Comparison of ENCODE assay signal across 8 cellular contexts in the genomic region with DNA sequence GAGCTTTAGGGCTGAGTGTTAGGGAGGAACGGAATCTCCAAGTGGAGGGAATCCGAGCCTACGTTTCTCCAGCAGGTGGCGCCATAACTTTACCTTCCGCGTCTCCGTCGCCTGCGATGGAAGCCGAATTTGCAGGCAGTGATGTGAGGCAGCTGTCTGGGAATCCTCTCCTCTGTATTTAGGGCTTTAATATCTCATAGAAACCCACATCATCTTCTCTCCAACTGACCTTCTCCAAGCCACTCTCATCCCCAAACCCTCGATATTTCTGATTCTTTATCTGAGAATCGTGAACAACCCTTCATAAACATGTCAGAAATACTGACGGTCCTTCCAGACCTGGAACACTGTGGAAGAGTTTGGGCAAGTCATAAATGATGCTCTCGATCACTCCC. TPM values are rescaled to one million over a fixed set of nuclear protein-coding genes. Genes with fewer than 3 reads are reported as not detected.
DNase-seq lines count a peak whose midpoint lies in the region; ATAC-seq, FAIRE-seq and TF ChIP-seq lines count a peak whose summit lies in the region.

No MANE protein-coding gene starts in this region.

- H4K20me1 ChIP-seq in H9 (ENCODE audit: control insufficient read depth, insufficient read depth, insufficient read length), result no peaks in the 10 kb centered on the region
- no peaks in the 10 kb centered on the region for H4K20me1 ChIP-seq in HepG2 (ENCODE audit: insufficient read depth, low read length)

- no peaks in the 10 kb centered on the region for H3K36me3 Mint-ChIP-seq in H9 (ENCODE audit: insufficient read depth in 1 of 3, low read depth in 3 of 3)

- H2BK15ac ChIP-seq in H9 (ENCODE audit: low read depth, low read length), result no peak overlapping the region

- CTCF ChIA-PET in HepG2 (lab: Yijun Ruan, JAX; ENCODE audit: low intra/inter-chr PET ratio, low total read pairs), result interaction anchor here (0.6 to 3.9 kb wide), 3 partner anchors 512 to 518 kb away, joined by 3 to 106 read pairs (median 4); no protein-coding TSS in a partner anchor

- H3K9ac ChIP-seq in H9 (ENCODE audit: extremely low read depth, insufficient read length, low read length), result no peak overlapping the region
- no peak overlapping the region for H3K9ac ChIP-seq in HepG2 (ENCODE audit: insufficient read depth, low read depth, low read length)

- peak; percentile 94 for ATAC-seq in HepG2
- no peak for ATAC-seq in HG02678 (IDR thresholded peaks at IDR 0.05; ENCODE audit: unreplicated experiment)

- TF ChIP-seq RAD21 in HepG2 (CRISPR knock-in tag; IDR thresholded peaks at IDR 0.05), result peak; percentile 94

- no peak overlapping the region for H3K14ac ChIP-seq in H9 (ENCODE audit: insufficient read depth, low read length)

- H4K8ac ChIP-seq in H9 (replicated peaks; ENCODE audit: insufficient read length, low read depth, low read length), result no peak overlapping the region

- no peak for TF ChIP-seq EP300 in HepG2 (IDR thresholded peaks at IDR 0.05; ENCODE audit: low read depth in 2 of 2, low read length in 2 of 2)
- no peak for TF ChIP-seq EP300 in HepG2 (CRISPR knock-in tag; IDR thresholded peaks at IDR 0.05; ENCODE audit: borderline replicate concordance)

- no peak overlapping the region for H3T11ph ChIP-seq in H9 (ENCODE audit: low read length)

- FAIRE-seq in HepG2 (lab: Jason Lieb, UNC), result peak; percentile 88

- H3K79me2 ChIP-seq in H9 (ENCODE audit: insufficient read depth, low read length), result no peaks in the 10 kb centered on the region
- no peaks in the 10 kb centered on the region for H3K79me2 ChIP-seq in HepG2 (ENCODE audit: insufficient read depth, low read length)

- H3K79me1 ChIP-seq in H9 (ENCODE audit: insufficient read depth, low read depth, low read length, poor library complexity, severe bottlenecking), result no peaks in the 10 kb centered on the region

- TF ChIP-seq CTCF in H9 (conservative IDR thresholded peaks at IDR 0.05) (peak; percentile 95), HepG2 (CRISPR knock-in tag; IDR thresholded peaks at IDR 0.05) (peak; percentile 96)

- H3K27me3 ChIP-seq in H9 (ENCODE audit: insufficient read depth, low read length) (no peaks in the 10 kb centered on the region), HepG2 (ENCODE audit: control insufficient read depth in 1 of 2, insufficient read depth in 2 of 2, low read length in 2 of 2) (0 out of 5 replicates have a peak, but pooled peaks cover 1 to 5% of the 10 kb centered on the region in 2 experiments)

- no peak overlapping the region for H3K27ac Mint-ChIP-seq in H9

- no TSS peak for BruUV-seq in HepG2 (replicated peaks; lab: Mats Ljungman, UMichigan)

- H3K23me2 ChIP-seq in H9 (ENCODE audit: insufficient read length, low read depth, low read length, poor library complexity, severe bottlenecking), result no peaks in the 10 kb centered on the region

- H3K4me3 Mint-ChIP-seq in H9, result no peak overlapping the region

- H3K27me3 Mint-ChIP-seq in H9 (ENCODE audit: low read depth), result peaks cover 9% of the 10 kb centered on the region

- intact Hi-C loops in HepG2 (cut with micrococcal nuclease; ENCODE audit: unreplicated experiment), result loop anchor here (1.0 kb wide), 2 partner anchors 513 to 597 kb away; no protein-coding TSS in a partner anchor

- no peak overlapping the region for H2BK120ac ChIP-seq in H9 (ENCODE audit: low read depth, low read length, poor library complexity, severe bottlenecking)

- no peak overlapping the region for H3K4me3 ChIP-seq in HepG2 (replicated peaks in 1 of 3; ENCODE audit: insufficient read depth in 1 of 3, low read depth in 2 of 3, low read length in 3 of 3)

- H3K18ac ChIP-seq in H9 (ENCODE audit: insufficient read length, low read depth, low read length), result no peak overlapping the region

- H2AFZ ChIP-seq in H9 (ENCODE audit: low read length), result no peak overlapping the region
- H2AFZ ChIP-seq in HepG2 (ENCODE audit: low read length), result no peak overlapping the region

- H4K5ac ChIP-seq in H9 (ENCODE audit: insufficient read length, low read depth, low read length), result no peak overlapping the region

- no peak overlapping the region for H3K27ac ChIP-seq in H9 (ENCODE audit: insufficient read length, low read depth, low read length)
- no peak overlapping the region for H3K27ac ChIP-seq in HepG2 (ENCODE audit: extremely low read length, insufficient read depth, low read length)

- POLR2A ChIA-PET in HepG2 (lab: Yijun Ruan, JAX), result no interaction called here

- H3K4me2 ChIP-seq in H9 (ENCODE audit: insufficient read depth, insufficient read length, low read length) (no peak overlapping the region), HepG2 (ENCODE audit: low read depth, low read length) (peak overlapping the region; percentile 36)

- H2BK12ac ChIP-seq in H9 (ENCODE audit: insufficient read length, low read depth, low read length), result no peak overlapping the region

- H3K23ac ChIP-seq in H9 (ENCODE audit: insufficient read length, low read depth, low read length), result no peak overlapping the region

- H3K4me1 ChIP-seq in H9 (ENCODE audit: insufficient read depth, low read length) (peaks cover 2% of the 10 kb centered on the region; the same call in 1 of the 2 replicates), HepG2 (ENCODE audit: insufficient read depth, low read length) (no peaks in the 10 kb centered on the region)

- no peak overlapping the region for H3K56ac ChIP-seq in H9 (ENCODE audit: insufficient read length, low read depth, low read length)

- peak; percentile 84 for DNase-seq in Ammon's horn (ENCODE audit: low spot score)
- DNase-seq in H9, result peak; percentile 76
- DNase-seq in NCI-H460 (ENCODE audit: extremely low read depth, low read depth), result peak; percentile 73
- peak; percentile 53 to 66 for DNase-seq in activated CD4-positive, alpha-beta T cell treated with anti-CD3 and anti-CD28 coated beads for 24 hours (ENCODE audit: low read depth in 2 of 2)
- peak; percentile 53 for DNase-seq in cerebellum (ENCODE audit: low spot score)
- peak; percentile 58 for DNase-seq in HepG2 (ENCODE audit: low spot score)
- DNase-seq in stimulated activated CD4-positive, alpha-beta T cell treated with anti-CD3 and anti-CD28 coated beads, Interleukin-4, amount 100 ng/mL, for 24 hours, result peak; percentile 74

- H3K9me3 ChIP-seq in H9 (ENCODE audit: control insufficient read depth, low read depth, low read length) (no peaks in the 10 kb centered on the region), HepG2 (ENCODE audit: low read length) (no peaks in the 10 kb centered on the region)

- in situ Hi-C loops in HepG2 (cut with HindIII; ENCODE audit: extremely low pct_ligation_motif_present, low pct_unique_long_range_greater_than_20kb), result loop anchor here (5.0 kb wide), 1 partner anchor 511 kb away; no protein-coding TSS in a partner anchor

- no peak for TF ChIP-seq POLR2A in HepG2 (IDR thresholded peaks at IDR 0.05; ENCODE audit: insufficient read depth in 1 of 2, low read depth in 2 of 2, low read length in 2 of 2)

- no CpG with 5 or more reads among the region's 14 CpGs for WGBS in H9 (ENCODE audit: extremely low coverage, insufficient read length, low lambda C conversion rate)
- WGBS in HepG2 (ENCODE audit: low lambda C conversion rate), result 4% methylated on average over 13 of the region's 14 CpGs

- no peaks in the 10 kb centered on the region for H3K9me3 Mint-ChIP-seq in H9

- peaks cover 17 to 34% of the 10 kb centered on the region in 2 experiments for H3K4me1 Mint-ChIP-seq in H9

- no peak overlapping the region for H2AK5ac ChIP-seq in H9 (ENCODE audit: insufficient read length, low read length)

- H3K4ac ChIP-seq in H9 (ENCODE audit: low read depth, low read length), result no peak overlapping the region

- no peak overlapping the region for H4K91ac ChIP-seq in H9 (ENCODE audit: insufficient read length, low read depth, low read length)

- H2BK20ac ChIP-seq in H9 (ENCODE audit: low read depth, low read length, poor library complexity, severe bottlenecking), result no peak overlapping the region

- no peak overlapping the region for H2BK5ac ChIP-seq in H9 (ENCODE audit: insufficient read length, low read length)

- no peaks in the 10 kb centered on the region for H3K36me3 ChIP-seq in HepG2 (replicated peaks in 1 of 2; ENCODE audit: control insufficient read depth in 1 of 2, insufficient read depth in 2 of 2, low read length in 2 of 2)

RNA-seq across cellular contexts. Expression of a gene that starts 27.5 kb away (rescaled TPM):
- total RNA-seq in H9 (2021), result 0.15 TPM in 1 of 2 replicates, not detected in the other
- 0.15 TPM in 1 of 2 replicates, not detected in the other for total RNA-seq in NCI-H460 (2014; rRNA removed; shearing (Covaris generic))
- polyA plus RNA-seq in NCI-H460 (2014; cell fraction: nucleus; rRNA removed), result 0.67 and 3.3 TPM in 2 replicates
- 0.45 TPM for total RNA-seq in cerebellum
- not detected in 2 replicates for total RNA-seq in HepG2 (2016; rRNA removed; fragmentation: Illumina TruSeq; extraction: Trizol)
- total RNA-seq in HepG2 (2016; cell fraction: cytosol; rRNA removed; fragmentation: Illumina TruSeq; extraction: Trizol; ENCODE audit: low read depth), result not detected in 2 replicates
- total RNA-seq in HepG2 (2016; cell fraction: insoluble cytoplasmic fraction; rRNA removed; fragmentation: Illumina TruSeq; extraction: Trizol), result not detected in 2 replicates
- not detected in 2 replicates for total RNA-seq in HepG2 (2016; cell fraction: membrane; rRNA removed; fragmentation: Illumina TruSeq; extraction: Trizol)
- total RNA-seq in HepG2 (2016; cell fraction: nucleus; rRNA removed; fragmentation: Illumina TruSeq; extraction: Trizol), result not detected in 2 replicates
- polyA plus RNA-seq in HepG2 (2011; rRNA removed), result not detected in 2 replicates
- polyA plus RNA-seq in HepG2 (2011; cell fraction: cytosol; rRNA removed), result not detected in 2 replicates
- polyA plus RNA-seq in HepG2 (2011; cell fraction: nucleus; rRNA removed), result not detected in 2 replicates
- not detected in 2 replicates for polyA plus RNA-seq in HepG2 (2012)
- not detected in 2 replicates for polyA plus RNA-seq in HepG2 (2016; cell fraction: cytosol; fragmentation: Illumina TruSeq; extraction: Trizol; ENCODE audit: low read depth)
- not detected in 2 replicates for polyA plus RNA-seq in HepG2 (2016; cell fraction: insoluble cytoplasmic fraction; fragmentation: Illumina TruSeq; extraction: Trizol; ENCODE audit: low read depth)
- polyA plus RNA-seq in HepG2 (2016; cell fraction: membrane; fragmentation: Illumina TruSeq; extraction: Trizol; ENCODE audit: low read depth), result not detected in 2 replicates
- not detected in 2 replicates for polyA plus RNA-seq in HepG2 (2016; cell fraction: nucleus; fragmentation: Illumina TruSeq; extraction: Trizol; ENCODE audit: insufficient read depth, low read depth)
- 17.4 TPM in 1 of 2 replicates, not detected in the other for polyA minus RNA-seq in HepG2 (2011; rRNA and poly(A)+ RNA removed; ENCODE audit: low replicate concordance)
- not detected in 2 replicates for polyA minus RNA-seq in HepG2 (2011; cell fraction: cytosol; rRNA and poly(A)+ RNA removed)
- 0.26 TPM in 1 of 2 replicates, not detected in the other for polyA minus RNA-seq in HepG2 (2011; cell fraction: nucleus; rRNA and poly(A)+ RNA removed)

RNA-seq across cellular contexts. Expression of a gene that starts 40.2 kb away (rescaled TPM):
- total RNA-seq in H9 (2021) (0.35 and 0.55 TPM in 2 replicates), cerebellum (not detected), HepG2 (2016; rRNA removed; fragmentation: Illumina TruSeq; extraction: Trizol) (not detected in 2 replicates)
- 0.17 TPM in 2 replicates for total RNA-seq in NCI-H460 (2014; rRNA removed; shearing (Covaris generic))
- 0.07 and 0.57 TPM in 2 replicates for polyA plus RNA-seq in NCI-H460 (2014; cell fraction: nucleus; rRNA removed)
- not detected in 2 replicates for total RNA-seq in HepG2 (2016; cell fraction: cytosol; rRNA removed; fragmentation: Illumina TruSeq; extraction: Trizol; ENCODE audit: low read depth)
- not detected in 2 replicates for total RNA-seq in HepG2 (2016; cell fraction: insoluble cytoplasmic fraction; rRNA removed; fragmentation: Illumina TruSeq; extraction: Trizol)
- total RNA-seq in HepG2 (2016; cell fraction: membrane; rRNA removed; fragmentation: Illumina TruSeq; extraction: Trizol), result not detected in 2 replicates
- total RNA-seq in HepG2 (2016; cell fraction: nucleus; rRNA removed; fragmentation: Illumina TruSeq; extraction: Trizol), result not detected in 2 replicates
- not detected in 2 replicates for polyA plus RNA-seq in HepG2 (2011; rRNA removed)
- polyA plus RNA-seq in HepG2 (2011; cell fraction: cytosol; rRNA removed), result not detected in 2 replicates
- polyA plus RNA-seq in HepG2 (2011; cell fraction: nucleus; rRNA removed), result not detected in 2 replicates
- polyA plus RNA-seq in HepG2 (2012), result not detected in 2 replicates
- polyA plus RNA-seq in HepG2 (2016; cell fraction: cytosol; fragmentation: Illumina TruSeq; extraction: Trizol; ENCODE audit: low read depth), result not detected in 2 replicates
- not detected in 2 replicates for polyA plus RNA-seq in HepG2 (2016; cell fraction: insoluble cytoplasmic fraction; fragmentation: Illumina TruSeq; extraction: Trizol; ENCODE audit: low read depth)
- not detected in 2 replicates for polyA plus RNA-seq in HepG2 (2016; cell fraction: membrane; fragmentation: Illumina TruSeq; extraction: Trizol; ENCODE audit: low read depth)
- polyA plus RNA-seq in HepG2 (2016; cell fraction: nucleus; fragmentation: Illumina TruSeq; extraction: Trizol; ENCODE audit: insufficient read depth, low read depth), result not detected in 2 replicates
- not detected in 2 replicates for polyA minus RNA-seq in HepG2 (2011; rRNA and poly(A)+ RNA removed; ENCODE audit: low replicate concordance)
- not detected in 2 replicates for polyA minus RNA-seq in HepG2 (2011; cell fraction: cytosol; rRNA and poly(A)+ RNA removed)
- not detected in 2 replicates for polyA minus RNA-seq in HepG2 (2011; cell fraction: nucleus; rRNA and poly(A)+ RNA removed)
